In genomic region chr5:83085106-83085505, GRCh38 we compare ENCODE assay signal across 1 cellular context.
TF ChIP-seq lines count a peak whose summit lies in the region.

No MANE protein-coding gene starts in this region.

TF ChIP-seq in HepG2, 621 proteins besides CTCF, POLR2A, EP300 and RAD21 (continued from another document and continues in another):
- TF ChIP-seq ZBTB43 (CRISPR knock-in tag; conservative IDR thresholded peaks at IDR 0.05) = 0 out of 2 replicates have a peak, but pooled peaks have one; percentile 38
- no peak for TF ChIP-seq TEAD2 (CRISPR knock-in tag; IDR thresholded peaks at IDR 0.05)
- no peak for TF ChIP-seq FLYWCH1 (CRISPR knock-in tag; IDR thresholded peaks at IDR 0.05)
- no peak for TF ChIP-seq ZNF275 (CRISPR knock-in tag; IDR thresholded peaks at IDR 0.05; ENCODE audit: borderline replicate concordance)
- TF ChIP-seq FOXA1 (IDR thresholded peaks at IDR 0.05) = peak; percentile 99
- peak; percentile 98 for TF ChIP-seq FOXA1 (CRISPR knock-in tag; IDR thresholded peaks at IDR 0.05)
- TF ChIP-seq NBN (conservative IDR thresholded peaks at IDR 0.05) = no peak
- no peak for TF ChIP-seq TCF12 (IDR thresholded peaks at IDR 0.05)
- TF ChIP-seq TCF12 (CRISPR knock-in tag; IDR thresholded peaks at IDR 0.05) = no peak
- TF ChIP-seq ZNF160 (CRISPR knock-in tag; IDR thresholded peaks at IDR 0.05) = no peak
- TF ChIP-seq KDM6A (CRISPR knock-in tag; IDR thresholded peaks at IDR 0.05; ENCODE audit: low read depth) = no peak
- TF ChIP-seq HCFC1 (IDR thresholded peaks at IDR 0.05; ENCODE audit: low read depth, low read length) = no peak
- TF ChIP-seq THAP8 (CRISPR knock-in tag; IDR thresholded peaks at IDR 0.05; ENCODE audit: borderline replicate concordance) = no peak
- peak; percentile 94 for TF ChIP-seq BCL6 (CRISPR knock-in tag; IDR thresholded peaks at IDR 0.05)
- no peak for TF ChIP-seq JDP2 (CRISPR knock-in tag; IDR thresholded peaks at IDR 0.05; ENCODE audit: borderline replicate concordance)
- TF ChIP-seq GFI1 (CRISPR knock-in tag; IDR thresholded peaks at IDR 0.05; ENCODE audit: borderline replicate concordance) = peak; percentile 65; the same call in 1 of the 2 replicates
- TF ChIP-seq FOXP4 (CRISPR knock-in tag; IDR thresholded peaks at IDR 0.05) = peak; percentile 89
- no peak for TF ChIP-seq RFXANK (CRISPR knock-in tag; IDR thresholded peaks at IDR 0.05)
- TF ChIP-seq ZNF34 (CRISPR knock-in tag; IDR thresholded peaks at IDR 0.05; ENCODE audit: borderline replicate concordance) = no peak
- no peak for TF ChIP-seq MTA1 (CRISPR knock-in tag; IDR thresholded peaks at IDR 0.05; ENCODE audit: borderline replicate concordance)
- no peak for TF ChIP-seq ATF6 (CRISPR knock-in tag; conservative IDR thresholded peaks at IDR 0.05)
- no peak for TF ChIP-seq STAG1 (CRISPR knock-in tag; IDR thresholded peaks at IDR 0.05)
- TF ChIP-seq ARID5B (CRISPR knock-in tag; IDR thresholded peaks at IDR 0.05) = peak; percentile 99
- TF ChIP-seq LCORL (IDR thresholded peaks at IDR 0.05) = peak; percentile 60
- TF ChIP-seq LCORL (CRISPR knock-in tag; IDR thresholded peaks at IDR 0.05) = peak; percentile 32; the same call in 1 of the 2 replicates
- TF ChIP-seq SAP130 (CRISPR knock-in tag; IDR thresholded peaks at IDR 0.05; ENCODE audit: low read depth) = peak; percentile 97
- no peak for TF ChIP-seq ZNF280D (CRISPR knock-in tag; IDR thresholded peaks at IDR 0.05)
- TF ChIP-seq MIXL1 (CRISPR knock-in tag; IDR thresholded peaks at IDR 0.05) = peak; percentile 96
- no peak for TF ChIP-seq NCOA5 (CRISPR knock-in tag; IDR thresholded peaks at IDR 0.05)
- no peak for TF ChIP-seq ZNF644 (CRISPR knock-in tag; IDR thresholded peaks at IDR 0.05; ENCODE audit: low read depth)
- no peak for TF ChIP-seq MTF1 (CRISPR knock-in tag; IDR thresholded peaks at IDR 0.05)
- no peak for TF ChIP-seq CREB1 (IDR thresholded peaks at IDR 0.05)
- peak; percentile 50 for TF ChIP-seq CREB1 (CRISPR knock-in tag; IDR thresholded peaks at IDR 0.05)
- no peak for TF ChIP-seq STAT5B (CRISPR knock-in tag; IDR thresholded peaks at IDR 0.05)
- no peak for TF ChIP-seq ZNF451 (CRISPR knock-in tag; IDR thresholded peaks at IDR 0.05)
- no peak for TF ChIP-seq ZBTB7A (CRISPR knock-in tag; IDR thresholded peaks at IDR 0.05)
- TF ChIP-seq ISL2 (CRISPR knock-in tag; IDR thresholded peaks at IDR 0.05) = peak; percentile 93
- TF ChIP-seq GATAD1 (CRISPR knock-in tag; IDR thresholded peaks at IDR 0.05) = peak; percentile 66
- no peak for TF ChIP-seq CHCHD3 (CRISPR knock-in tag; IDR thresholded peaks at IDR 0.05)
- no peak for TF ChIP-seq ZKSCAN5 (CRISPR knock-in tag; IDR thresholded peaks at IDR 0.05)
- TF ChIP-seq MBD4 (IDR thresholded peaks at IDR 0.05; ENCODE audit: borderline replicate concordance, low read length) = peak; percentile 91; the same call in 1 of the 2 replicates
- no peak for TF ChIP-seq ZBTB26 (CRISPR knock-in tag; IDR thresholded peaks at IDR 0.05; ENCODE audit: borderline replicate concordance)
- no peak for TF ChIP-seq THAP9 (CRISPR knock-in tag; IDR thresholded peaks at IDR 0.05; ENCODE audit: borderline replicate concordance)
- no peak for TF ChIP-seq HINFP (CRISPR knock-in tag; IDR thresholded peaks at IDR 0.05; ENCODE audit: low read depth)
- no peak for TF ChIP-seq SIN3B (IDR thresholded peaks at IDR 0.05; ENCODE audit: low read length)
- TF ChIP-seq RCOR2 (CRISPR knock-in tag; IDR thresholded peaks at IDR 0.05) = peak; percentile 82
